In genomic region chr19:35066691-35067563, GRCh38 we compare ENCODE assay signal across 8 cellular contexts. TPM values are rescaled to one million over a fixed set of nuclear protein-coding genes. Genes with fewer than 3 reads are reported as not detected.
A peak's percentile ranks its signal among the peaks of the same experiment; 100 is the strongest.
DNase-seq lines count a peak whose midpoint lies in the region; ATAC-seq and TF ChIP-seq lines count a peak whose summit lies in the region.

No MANE protein-coding gene starts in this region.

- ATAC-seq in GM19023 (IDR thresholded peaks at IDR 0.05; ENCODE audit: unreplicated experiment), result peak; percentile 74

- peak; percentile 94 for TF ChIP-seq CTCF in epithelial cell of esophagus (IDR thresholded peaks at IDR 0.05; ENCODE audit: insufficient read depth, low read depth, low read length, missing control alignments)

- DNase-seq in AG08395 (ENCODE audit: low spot score), result peak; percentile 91
- DNase-seq in HUDEP-2 (lab: John Stamatoyannopoulos, UW; ENCODE audit: unreplicated experiment in 76 of 76), result peak in 74 of 76 experiments; percentile 29 to 93 (median 84)
- DNase-seq in OCI-M1 (lab: John Stamatoyannopoulos, UW), result peak; percentile 95
- peak; percentile 84 for DNase-seq in activated T-cell treated with anti-CD3 and anti-CD28 coated beads for 24 hours (ENCODE audit: low read depth)
- DNase-seq in epithelial cell of esophagus (ENCODE audit: low read depth), result peak; percentile 81
- peak; percentile 87 for DNase-seq in mucosa of gallbladder (ENCODE audit: low spot score)
- peak; percentile 74 to 76 for DNase-seq in stimulated activated CD8-positive, alpha-beta memory T cell treated with anti-CD3 and anti-CD28 coated beads, Interleukin-7, amount 100 ng/mL, for 4 hours (ENCODE audit: low read depth in 2 of 2)

- no peak overlapping the region for H3K4me3 ChIP-seq in epithelial cell of esophagus (ENCODE audit: low read length)

RNA-seq across cellular contexts. Expression of gene HPN, which starts 25.4 kb away (rescaled TPM):
- 21.4 TPM for total RNA-seq in mucosa of gallbladder

RNA-seq across cellular contexts. Expression of gene SCN1B, which starts 36.7 kb away (rescaled TPM):
- total RNA-seq in mucosa of gallbladder, result 4.8 TPM

RNA-seq across cellular contexts. Expression of gene FXYD3, which starts 48.7 kb away (rescaled TPM):
- total RNA-seq in mucosa of gallbladder, result 139 TPM
